In the genomic region with DNA sequence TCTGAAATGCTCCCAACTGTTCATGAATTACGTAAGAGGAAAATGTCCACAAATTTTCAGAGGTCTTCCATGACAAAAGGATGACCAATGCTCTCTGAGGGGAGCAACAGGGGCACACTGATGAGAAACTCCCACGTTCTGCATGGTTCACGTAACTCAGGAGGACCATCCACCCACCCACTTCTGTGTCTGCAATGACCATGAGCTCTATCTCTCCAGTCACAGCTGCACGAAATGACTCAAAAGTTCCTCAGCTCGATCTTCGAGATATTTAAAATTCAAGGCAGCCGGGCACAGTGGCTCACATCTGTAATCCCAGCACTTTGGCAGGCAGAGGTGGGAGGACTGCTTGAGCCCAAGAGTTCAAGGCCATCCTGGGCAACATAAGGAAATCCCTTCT, we compare ENCODE assay signal across 25 cellular contexts. TPM values are rescaled to one million over a fixed set of nuclear protein-coding genes. Genes with fewer than 3 reads are reported as not detected.
A peak's percentile ranks its signal among the peaks of the same experiment; 100 is the strongest.
DNase-seq lines count a peak whose midpoint lies in the region; ATAC-seq and TF ChIP-seq lines count a peak whose summit lies in the region.
"Had no signal": no experiment of that assay in that cellular context is flagged by ENCODE, and none has a peak within 500 bp of the region (broad histone marks: within the 10 kb centered on the region; RNA-seq: fewer than 3 reads in every experiment).

No MANE protein-coding gene starts in this region.

- TF ChIP-seq CTCF in endodermal cell (conservative IDR thresholded peaks at IDR 0.05) (no peak), smooth muscle cell (IDR thresholded peaks at IDR 0.05; ENCODE audit: borderline replicate concordance, insufficient read depth, poor library complexity, severe bottlenecking) (no peak)

- H3F3A ChIP-seq in smooth muscle cell (ENCODE audit: low read depth), result peaks cover 5% of the 10 kb centered on the region

- CTCF ChIA-PET in activated naive CD4-positive, alpha-beta T cell treated with anti-CD3 and anti-CD28 coated beads, Interleukin-2, amount 10 ng/mL, durations not matched to agents 7 days and 5 days (lab: Charles Lee), result interaction anchor here (1.5 kb wide), 1 partner anchor 15 kb away, joined by 3 read pairs; no protein-coding TSS in a partner anchor

- H3K27ac ChIP-seq in endodermal cell (ENCODE audit: low read depth, low read length) (no peak overlapping the region), smooth muscle cell (ENCODE audit: low read depth) (peak overlapping the region; percentile 82)
- H3K27ac ChIP-seq: 22Rv1; BLaER1 treated with 17β-estradiol and CSF1 and Interleukin-3, amounts not matched to agents 10 nM and 100 nM; PC-9; RWPE1; SK-N-MC had no signal

- H2AFZ ChIP-seq in smooth muscle cell (ENCODE audit: low read depth), result no peak overlapping the region
- H2AFZ ChIP-seq: PC-9 had no signal

- 97 to 100% methylated on average over 6 to 7 of the region's 7 CpGs for WGBS in endodermal cell (ENCODE audit: insufficient coverage in 1 of 2, insufficient read length in 1 of 2), 2 experiments
- 44% methylated on average over 7 of the region's 7 CpGs for WGBS in smooth muscle cell (ENCODE audit: low lambda C conversion rate)

- H3K4me3 Mint-ChIP-seq in activated naive CD4-positive, alpha-beta T cell treated with anti-CD3 and anti-CD28 coated beads, Interleukin-2, amount 10 ng/mL, durations not matched to agents 7 days and 5 days, result no peak overlapping the region
- no peak overlapping the region for H3K4me3 Mint-ChIP-seq in endodermal cell
- H3K4me3 Mint-ChIP-seq: CD4-positive, alpha-beta memory T cell had no signal

- no peaks in the 10 kb centered on the region for H3K9me3 Mint-ChIP-seq in activated naive CD4-positive, alpha-beta T cell treated with anti-CD3 and anti-CD28 coated beads, Interleukin-2, amount 50 U/mL, for 72 hours
- H3K9me3 Mint-ChIP-seq in activated naive CD4-positive, alpha-beta T cell treated with anti-CD3 and anti-CD28 coated beads, Interleukin-2, amount 10 ng/mL, durations not matched to agents 7 days and 5 days, result no peaks in the 10 kb centered on the region
- no peaks in the 10 kb centered on the region for H3K9me3 Mint-ChIP-seq in endodermal cell
- H3K9me3 Mint-ChIP-seq: IgD-negative memory B cell had no signal

- no peaks in the 10 kb centered on the region for H3K27me3 ChIP-seq in endodermal cell (ENCODE audit: control insufficient read depth, insufficient read depth, low read length, poor library complexity, severe bottlenecking)
- H3K27me3 ChIP-seq in smooth muscle cell (ENCODE audit: low read depth), result no peaks in the 10 kb centered on the region
- H3K27me3 ChIP-seq: BLaER1 treated with 17β-estradiol and CSF1 and Interleukin-3, amounts not matched to agents 10 nM and 100 nM; MG63 had no signal

- peak overlapping the region; percentile 12 to 39 for H3K27ac Mint-ChIP-seq in activated naive CD4-positive, alpha-beta T cell treated with anti-CD3 and anti-CD28 coated beads, Interleukin-2, amount 50 U/mL, for 72 hours
- no peak overlapping the region for H3K27ac Mint-ChIP-seq in activated naive CD4-positive, alpha-beta T cell treated with anti-CD3 and anti-CD28 coated beads, Interleukin-2, amount 10 ng/mL, durations not matched to agents 7 days and 5 days
- H3K27ac Mint-ChIP-seq in endodermal cell, result peak overlapping the region; percentile 13

- peaks cover 94% of the 10 kb centered on the region for H4K20me1 ChIP-seq in smooth muscle cell (ENCODE audit: low read depth)

- no peak overlapping the region for H3K9ac ChIP-seq in endodermal cell (ENCODE audit: extremely low read depth, low read length, poor library complexity, severe bottlenecking)
- no peak overlapping the region for H3K9ac ChIP-seq in smooth muscle cell (ENCODE audit: low read depth)
- H3K9ac ChIP-seq: BLaER1 treated with 17β-estradiol and CSF1 and Interleukin-3, amounts not matched to agents 10 nM and 100 nM had no signal

- H3K4me1 ChIP-seq in endodermal cell (ENCODE audit: control insufficient read depth, insufficient read depth, low read length), result no peaks in the 10 kb centered on the region
- H3K4me1 ChIP-seq in smooth muscle cell (ENCODE audit: low read depth), result no peaks in the 10 kb centered on the region
- H3K4me1 ChIP-seq: HAP-1 had no signal

- H3K79me2 ChIP-seq in smooth muscle cell (ENCODE audit: low read depth), result peaks cover 77% of the 10 kb centered on the region

- H3K27me3 Mint-ChIP-seq in activated naive CD4-positive, alpha-beta T cell treated with anti-CD3 and anti-CD28 coated beads, Interleukin-2, amount 10 ng/mL, durations not matched to agents 7 days and 5 days, result no peaks in the 10 kb centered on the region
- H3K27me3 Mint-ChIP-seq in endodermal cell (ENCODE audit: insufficient read depth), result no peaks in the 10 kb centered on the region
- H3K27me3 Mint-ChIP-seq: CD4-positive, alpha-beta memory T cell; IgD-negative memory B cell had no signal

- H3K9me3 ChIP-seq in endodermal cell (ENCODE audit: control insufficient read depth, low read length) (peaks cover 8% of the 10 kb centered on the region), smooth muscle cell (replicated peaks; ENCODE audit: low read depth) (no peaks in the 10 kb centered on the region)
- H3K9me3 ChIP-seq: HAP-1, MG63 had no signal

- DNase-seq in activated naive CD4-positive, alpha-beta T cell treated with anti-CD3 and anti-CD28 coated beads, Interleukin-2, amount 50 U/mL, for 72 hours (ENCODE audit: low spot score in 2 of 2), result no peak
- DNase-seq in activated naive CD4-positive, alpha-beta T cell treated with anti-CD3 and anti-CD28 coated beads, Interleukin-2, amount 10 ng/mL, durations not matched to agents 7 days and 5 days, result no peak
- DNase-seq in LHCN-M2 (ENCODE audit: low read depth) (peak; percentile 22), endodermal cell (no peak), smooth muscle cell (lab: John Stamatoyannopoulos, UW; ENCODE audit: unreplicated experiment) (no peak), NCI-H345 treated with DMSO at 0.1 percent for 48 hours (lab: John Stamatoyannopoulos, UW; ENCODE audit: unreplicated experiment) (no peak), NCI-H1092 (lab: John Stamatoyannopoulos, UW) (no peak)
- DNase-seq: ACHN; Caco-2; CD4-positive, alpha-beta memory T cell; Kasumi-1; MG63; NCI-H1436; NCI-H187 treated with DMSO at 0.1 percent for 48 hours; NCI-H2107; NCI-H69; PC-9; SHP77 treated with DMSO at 0.1 percent for 48 hours had no signal

- H3K4me3 ChIP-seq in endodermal cell (ENCODE audit: low read length) (no peak overlapping the region), smooth muscle cell (no peak overlapping the region)
- H3K4me3 ChIP-seq: BLaER1 treated with 17β-estradiol and CSF1 and Interleukin-3, amounts not matched to agents 10 nM and 100 nM; HAP-1; MG63; PC-9; SK-N-MC had no signal

- ATAC-seq in activated naive CD4-positive, alpha-beta T cell treated with anti-CD3 and anti-CD28 coated beads, Interleukin-2, amount 50 U/mL, for 72 hours, result no peak
- no peak for ATAC-seq in GM21723 (IDR thresholded peaks at IDR 0.05; ENCODE audit: unreplicated experiment)

- H3K4me1 Mint-ChIP-seq in activated naive CD4-positive, alpha-beta T cell treated with anti-CD3 and anti-CD28 coated beads, Interleukin-2, amount 10 ng/mL, durations not matched to agents 7 days and 5 days, result peaks cover 11% of the 10 kb centered on the region
- H3K4me1 Mint-ChIP-seq in endodermal cell, result peaks cover 2% of the 10 kb centered on the region

- H3K36me3 Mint-ChIP-seq in activated naive CD4-positive, alpha-beta T cell treated with anti-CD3 and anti-CD28 coated beads, Interleukin-2, amount 50 U/mL, for 72 hours, result peaks cover 9 to 25% of the 10 kb centered on the region in 2 donors
- H3K36me3 Mint-ChIP-seq in activated naive CD4-positive, alpha-beta T cell treated with anti-CD3 and anti-CD28 coated beads, Interleukin-2, amount 10 ng/mL, durations not matched to agents 7 days and 5 days, result peaks cover 38% of the 10 kb centered on the region
- H3K36me3 Mint-ChIP-seq in endodermal cell (ENCODE audit: low read depth), result peaks cover 57% of the 10 kb centered on the region

- H3K4me2 ChIP-seq in smooth muscle cell, result no peak overlapping the region
- H3K4me2 ChIP-seq: BLaER1 treated with 17β-estradiol and CSF1 and Interleukin-3, amounts not matched to agents 10 nM and 100 nM; PC-9 had no signal

- H3K36me3 ChIP-seq in endodermal cell (ENCODE audit: control insufficient read depth, insufficient read depth, low read length) (peaks cover 64% of the 10 kb centered on the region), smooth muscle cell (ENCODE audit: low read depth) (peaks cover 5% of the 10 kb centered on the region)

RNA-seq across cellular contexts. Expression of a gene that starts 15.8 kb away (rescaled TPM):
- total RNA-seq in activated naive CD4-positive, alpha-beta T cell treated with anti-CD3 and anti-CD28 coated beads, Interleukin-2, amount 50 U/mL, for 72 hours, result 10 to 100 TPM; 33.9 to 89.9 TPM
- 90.8 and 116 TPM in 2 replicates for total RNA-seq in LHCN-M2 (2014; rRNA removed)
- 69.6 TPM for polyA plus RNA-seq in LHCN-M2 (2012)
- 10 to 100 TPM; 75.3 to 79.1 TPM for total RNA-seq in endodermal cell
- 79.0 TPM for polyA plus RNA-seq in endodermal cell (2013, experiment 1 of 2)
- polyA plus RNA-seq in endodermal cell (2013, experiment 2 of 2), result 79.4 TPM
- 76.7 and 94.6 TPM in 2 replicates for total RNA-seq in smooth muscle cell
- polyA plus RNA-seq in smooth muscle cell, result 73.0 and 80.5 TPM in 2 replicates
